Comparison of ENCODE assay signal across 8 cellular contexts in genomic region chr9:136991993-136992818, GRCh38. TPM values are rescaled to one million over a fixed set of nuclear protein-coding genes. Genes with fewer than 3 reads are reported as not detected.
DNase-seq lines count a peak whose midpoint lies in the region; ATAC-seq and TF ChIP-seq lines count a peak whose summit lies in the region.

A gene with protein sequence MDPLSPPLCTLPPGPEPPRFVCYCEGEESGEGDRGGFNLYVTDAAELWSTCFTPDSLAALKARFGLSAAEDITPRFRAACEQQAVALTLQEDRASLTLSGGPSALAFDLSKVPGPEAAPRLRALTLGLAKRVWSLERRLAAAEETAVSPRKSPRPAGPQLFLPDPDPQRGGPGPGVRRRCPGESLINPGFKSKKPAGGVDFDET (plus strand): TSS chr9:136992422. CDS start chr9:136992444, 22 bp downstream.

- peaks cover 2% of the 10 kb centered on the region for H3K36me3 Mint-ChIP-seq in T-helper 17 cell (ENCODE audit: low read depth)

- peak within 1 kb of the TSS; percentile 89 for H3K4me3 Mint-ChIP-seq in T-helper 17 cell

- ATAC-seq in HG02642 (IDR thresholded peaks at IDR 0.05; ENCODE audit: poor library complexity, unreplicated experiment): peak; percentile 85
- ATAC-seq in T-helper 17 cell: peak; percentile 91
- peak; percentile 94 for ATAC-seq in left ventricle myocardium superior
- peak; percentile 96 to 97 (median 97) for ATAC-seq in psoas muscle

- DNase-seq in GM13976 (ENCODE audit: low spot score) (peak; percentile 100), NCI-H128 (lab: John Stamatoyannopoulos, UW; ENCODE audit: unreplicated experiment) (peak; percentile 80), T-helper 17 cell (peak; percentile 92 to 96 (median 92)), amniotic stem cell (lab: John Stamatoyannopoulos, UW) (peak; percentile 63), left ventricle myocardium superior (peak; percentile 96), psoas muscle (peak; percentile 92 to 96)

- H3K27me3 Mint-ChIP-seq in T-helper 17 cell: no peaks in the 10 kb centered on the region

- intact Hi-C loops in left ventricle myocardium superior (cut with micrococcal nuclease): no loop called here
- intact Hi-C loops in psoas muscle (cut with DNase I): loop anchor here in 1 of 2 donors (5.0 kb wide), 1 partner anchor 45 kb away; the partner anchor contains the start of gene C8G

- peaks cover 0 to 11% of the 10 kb centered on the region in 2 donors for H3K36me3 ChIP-seq in psoas muscle (ENCODE audit: insufficient read depth in 1 of 2, low read depth in 1 of 2)
- no peaks in the 10 kb centered on the region for H3K36me3 ChIP-seq in urinary bladder (ENCODE audit: insufficient read depth)

- H3K9me3 ChIP-seq in T-helper 17 cell (ENCODE audit: control insufficient read depth, low read length, poor library complexity, severe bottlenecking): no peaks in the 10 kb centered on the region
- H3K9me3 ChIP-seq in psoas muscle: no peaks in the 10 kb centered on the region

- H3K27ac ChIP-seq in psoas muscle (peak within 1 kb of the TSS; percentile 81), urinary bladder (ENCODE audit: low read depth) (peak within 1 kb of the TSS; percentile 65)

- H3K4me3 ChIP-seq in psoas muscle (peak within 1 kb of the TSS; percentile 89), urinary bladder (ENCODE audit: low read depth, low read length) (peak within 1 kb of the TSS; percentile 75)

- in situ Hi-C loops in GM13976 (cut with MboI; ENCODE audit: low sequenced_read_pairs, unreplicated experiment): no loop called here

- WGBS in psoas muscle, 3 donors: 1 to 2% (median 1%) methylated on average over 46 to 92 of the region's 92 CpGs
- under 1% methylated on average over 92 of the region's 92 CpGs for WGBS in urinary bladder

- peaks cover 0 to 19% (median 17%) of the 10 kb centered on the region in 3 donors for H3K27me3 ChIP-seq in psoas muscle (ENCODE audit: insufficient read depth in 3 of 3, low read length in 2 of 3)

- peaks cover 18% of the 10 kb centered on the region for H3K4me1 Mint-ChIP-seq in T-helper 17 cell

- H3K4me1 ChIP-seq in psoas muscle (peaks cover 10% of the 10 kb centered on the region), urinary bladder (ENCODE audit: insufficient read depth) (no peaks in the 10 kb centered on the region)

- peak within 1 kb of the TSS; percentile 61 for H3K27ac Mint-ChIP-seq in T-helper 17 cell

- TF ChIP-seq CTCF in GM13976 (IDR thresholded peaks at IDR 0.05; ENCODE audit: borderline replicate concordance, control extremely low read depth, extremely low read depth, insufficient read depth, missing control alignments): no peak
- TF ChIP-seq CTCF in psoas muscle (IDR thresholded peaks at IDR 0.05): no peak

RNA-seq across cellular contexts. Expression of the gene that starts here (rescaled TPM):
- 10 to 100 TPM; 85.7 to 89.9 TPM for total RNA-seq in T-helper 17 cell
- 23.9 TPM for total RNA-seq in left ventricle myocardium superior
- total RNA-seq in psoas muscle: 10 to 100 TPM in 3 of 4 donors, 1 to 10 TPM in 1; 9.4 to 15.6 (median 12.4) TPM
- polyA plus RNA-seq in psoas muscle: 10 to 100 TPM; 16.5 to 39.2 (median 25.2) TPM
- total RNA-seq in urinary bladder: 9.3 TPM
- polyA plus RNA-seq in urinary bladder: 55.4 TPM

Comparison
In these comparisons a context has a peak if more than half of its experiments do, and no peak if none do; other contexts are left out.
1. Peak in every context shown above with its lines: DNase-seq, ATAC-seq, H3K4me3 ChIP-seq and H3K27ac ChIP-seq.